In genomic region chr19:49818691-49819331, GRCh38 we compare ENCODE assay signal across 8 cellular contexts. TPM values are rescaled to one million over a fixed set of nuclear protein-coding genes. Genes with fewer than 3 reads are reported as not detected.
DNase-seq lines count a peak whose midpoint lies in the region; ATAC-seq and TF ChIP-seq lines count a peak whose summit lies in the region.

No MANE protein-coding gene starts in this region.

- H3K36me3 ChIP-seq in neural cell (ENCODE audit: insufficient read depth, low read length) = no peaks in the 10 kb centered on the region

- H3K9ac ChIP-seq in neural cell (ENCODE audit: low read length) = peak overlapping the region; percentile 89

- POLR2A ChIA-PET in CD4-positive, alpha-beta T cell (lab: Charles Lee) = interaction anchor here (1.2 to 2.2 kb wide), 5 partner anchors 11 to 58 kb away, joined by 3 to 14 read pairs (median 4); partner anchors contain the start of genes AKT1S1 and PTOV1

- peak overlapping the region; percentile 82 for H3K4me2 ChIP-seq in neural cell (ENCODE audit: low read length)

- no peaks in the 10 kb centered on the region for H3K9me3 ChIP-seq in CD4-positive, alpha-beta T cell (ENCODE audit: control insufficient read depth, low read length)
- H3K9me3 ChIP-seq in neural cell (ENCODE audit: low read length) = no peaks in the 10 kb centered on the region

- no peak for TF ChIP-seq RAD21 in neural cell (conservative IDR thresholded peaks at IDR 0.05)

- H3K4me1 Mint-ChIP-seq in CD4-positive, alpha-beta T cell (ENCODE audit: low read depth) = peaks cover 33% of the 10 kb centered on the region

- H3K27ac ChIP-seq in CD4-positive, alpha-beta T cell (ENCODE audit: low read depth, low read length) = peak overlapping the region; percentile 96
- H3K27ac ChIP-seq in dorsolateral prefrontal cortex (peak overlapping the region in 29 of 59 donors; percentile 89 to 100 (median 98)), neural cell (ENCODE audit: low read length) (peak overlapping the region; percentile 96)

- TF ChIP-seq CTCF in CD4-positive, alpha-beta T cell (IDR thresholded peaks at IDR 0.05) = no peak
- TF ChIP-seq CTCF in NB4 (IDR thresholded peaks at IDR 0.05; ENCODE audit: low read depth, low read length) = no peak
- no peak for TF ChIP-seq CTCF in dorsolateral prefrontal cortex (IDR thresholded peaks at IDR 0.05 in 54 of 56, conservative IDR thresholded peaks at IDR 0.05 in 2 of 56; ENCODE audit: low read depth in 1 of 56, partially characterized antibody in 56 of 56)
- no peak for TF ChIP-seq CTCF in neural cell (IDR thresholded peaks at IDR 0.05; ENCODE audit: poor library complexity, severe bottlenecking)

- ATAC-seq in CD4-positive, alpha-beta T cell (ENCODE audit: poor library complexity) = no peak
- ATAC-seq in GM19452 (IDR thresholded peaks at IDR 0.05; ENCODE audit: unreplicated experiment) (no peak), HG03175 (IDR thresholded peaks at IDR 0.05; ENCODE audit: unreplicated experiment) (no peak)

- no peaks in the 10 kb centered on the region for H4K20me1 ChIP-seq in neural cell (ENCODE audit: insufficient read depth)

- TF ChIP-seq EP300 in neural cell (conservative IDR thresholded peaks at IDR 0.05; ENCODE audit: poor library complexity, severe bottlenecking) = no peak

- H3K36me3 Mint-ChIP-seq in CD4-positive, alpha-beta T cell (ENCODE audit: low read depth) = peaks cover 28% of the 10 kb centered on the region

- H3K4me3 ChIP-seq in NB4 (ENCODE audit: low read depth, low read length) (peak overlapping the region; percentile 93), dorsolateral prefrontal cortex (peak overlapping the region; percentile 58 to 98 (median 88)), neural cell (ENCODE audit: low read length) (peak overlapping the region; percentile 97)

- peaks cover 22% of the 10 kb centered on the region for H3K79me2 ChIP-seq in neural cell (replicated peaks; ENCODE audit: insufficient read depth, low read length)

- intact Hi-C loops in CD4-positive, alpha-beta T cell (cut with DNase I, micrococcal nuclease) = loop anchor here (1.0 to 10.0 kb wide), 5 partner anchors 31 to 324 kb away; partner anchors contain the start of genes ATF5 (in 1 of the 2), NUP62 (in 1 of the 2), PNKP (in 1 of the 2) and PTOV1 (in 1 of the 2)
- intact Hi-C loops in dorsolateral prefrontal cortex (cut with DNase I) = loop anchor here in 1 of 2 donors (2.0 kb wide), 2 partner anchors 28 to 52 kb away; no protein-coding TSS in a partner anchor

- H2AFZ ChIP-seq in neural cell (ENCODE audit: low read depth, low read length) = no peak overlapping the region

- no peaks in the 10 kb centered on the region for H3K9me2 ChIP-seq in neural cell (ENCODE audit: insufficient read depth, low read length)

- no peaks in the 10 kb centered on the region for H3K9me3 Mint-ChIP-seq in CD4-positive, alpha-beta T cell

- H3K27ac Mint-ChIP-seq in CD4-positive, alpha-beta T cell = peak overlapping the region; percentile 99

- H3K4me3 Mint-ChIP-seq in CD4-positive, alpha-beta T cell = peak overlapping the region; percentile 99

- DNase-seq in CD4-positive, alpha-beta T cell = no peak
- DNase-seq in NB4 (ENCODE audit: low read depth) (no peak), dorsolateral prefrontal cortex (no peak), kidney glomerular epithelial cell (lab: John Stamatoyannopoulos, UW) (no peak), hippocampal formation (lab: John Stamatoyannopoulos, UW) (no peak)

- H3K27me3 ChIP-seq in CD4-positive, alpha-beta T cell (ENCODE audit: control insufficient read depth, insufficient read depth, low read length) = no peaks in the 10 kb centered on the region
- no peaks in the 10 kb centered on the region for H3K27me3 ChIP-seq in dorsolateral prefrontal cortex
- H3K27me3 ChIP-seq in neural cell (ENCODE audit: insufficient read depth, low read depth, low read length) = no peaks in the 10 kb centered on the region

- CTCF ChIA-PET in CD4-positive, alpha-beta T cell (lab: Charles Lee) = interaction anchor here (0.8 kb wide), 1 partner anchor 138 kb away, joined by 3 read pairs; no protein-coding TSS in a partner anchor

- TF ChIP-seq POLR2A in NB4 (IDR thresholded peaks at IDR 0.05; ENCODE audit: extremely low read depth, insufficient read length) = no peak

- H3F3A ChIP-seq in neural cell (ENCODE audit: insufficient read depth, low read length, poor library complexity, severe bottlenecking) = no peaks in the 10 kb centered on the region

- H3K27me3 Mint-ChIP-seq in CD4-positive, alpha-beta T cell = no peaks in the 10 kb centered on the region

TF ChIP-seq in neural cell, 6 proteins besides CTCF, POLR2A, EP300 and RAD21:
- TF ChIP-seq MXI1 (conservative IDR thresholded peaks at IDR 0.05; ENCODE audit: poor library complexity, severe bottlenecking) (no peak), TAF1 (IDR thresholded peaks at IDR 0.05; ENCODE audit: low read depth) (no peak), EZH2 (IDR thresholded peaks at IDR 0.05; ENCODE audit: borderline replicate concordance, insufficient read depth, low read length, poor library complexity, severe bottlenecking) (no peak), POLR2AphosphoS5 (IDR thresholded peaks at IDR 0.05) (no peak), REST (IDR thresholded peaks at IDR 0.05; ENCODE audit: borderline replicate concordance) (no peak)

RNA-seq across cellular contexts. Expression of gene MED25, which starts 0.7 kb away (rescaled TPM):
- total RNA-seq in CD4-positive, alpha-beta T cell = 10 to 100 TPM; 67.2 to 67.8 TPM
- total RNA-seq in dorsolateral prefrontal cortex = 10 to 100 TPM; 42.6 to 78.6 (median 57.7) TPM
- polyA plus RNA-seq in neural cell = 18.9 and 22.0 TPM in 2 replicates
- 25.9 and 27.5 TPM in 2 replicates for polyA minus RNA-seq in neural cell

RNA-seq across cellular contexts. Expression of gene FUZ, which starts 5.7 kb away (rescaled TPM):
- 10 to 100 TPM; 14.9 to 15.2 TPM for total RNA-seq in CD4-positive, alpha-beta T cell
- 10 to 100 TPM; 24.0 to 83.9 (median 43.9) TPM for total RNA-seq in dorsolateral prefrontal cortex
- polyA plus RNA-seq in neural cell = 32.9 and 35.4 TPM in 2 replicates
- polyA minus RNA-seq in neural cell = 20.2 and 21.9 TPM in 2 replicates

RNA-seq across cellular contexts. Expression of gene PTOV1, which starts 32.1 kb away (rescaled TPM):
- total RNA-seq in CD4-positive, alpha-beta T cell = 100 to 1,000 TPM; 127 to 134 TPM
- 100 to 1,000 TPM; 186 to 437 (median 239) TPM for total RNA-seq in dorsolateral prefrontal cortex
- polyA plus RNA-seq in neural cell = 199 and 288 TPM in 2 replicates
- 122 and 133 TPM in 2 replicates for polyA minus RNA-seq in neural cell

RNA-seq across cellular contexts. Expression of gene PNKP, which starts 48.6 kb away (rescaled TPM):
- 10 to 100 TPM; 96.1 to 98.1 TPM for total RNA-seq in CD4-positive, alpha-beta T cell
- 10 to 100 TPM; 26.3 to 92.5 (median 46.7) TPM for total RNA-seq in dorsolateral prefrontal cortex
- 43.1 and 43.6 TPM in 2 replicates for polyA plus RNA-seq in neural cell
- polyA minus RNA-seq in neural cell = 25.8 and 33.6 TPM in 2 replicates

RNA-seq across cellular contexts. Expression of gene AP2A1, which starts 52.0 kb away (rescaled TPM):
- total RNA-seq in CD4-positive, alpha-beta T cell = 10 to 100 TPM; 28.2 to 28.9 TPM
- total RNA-seq in dorsolateral prefrontal cortex = 100 to 1,000 TPM; 116 to 220 (median 173) TPM
- polyA plus RNA-seq in neural cell = 40.8 and 53.4 TPM in 2 replicates
- 79.1 and 79.4 TPM in 2 replicates for polyA minus RNA-seq in neural cell
